ENCODE assay signal across 9 cellular contexts in the genomic region with DNA sequence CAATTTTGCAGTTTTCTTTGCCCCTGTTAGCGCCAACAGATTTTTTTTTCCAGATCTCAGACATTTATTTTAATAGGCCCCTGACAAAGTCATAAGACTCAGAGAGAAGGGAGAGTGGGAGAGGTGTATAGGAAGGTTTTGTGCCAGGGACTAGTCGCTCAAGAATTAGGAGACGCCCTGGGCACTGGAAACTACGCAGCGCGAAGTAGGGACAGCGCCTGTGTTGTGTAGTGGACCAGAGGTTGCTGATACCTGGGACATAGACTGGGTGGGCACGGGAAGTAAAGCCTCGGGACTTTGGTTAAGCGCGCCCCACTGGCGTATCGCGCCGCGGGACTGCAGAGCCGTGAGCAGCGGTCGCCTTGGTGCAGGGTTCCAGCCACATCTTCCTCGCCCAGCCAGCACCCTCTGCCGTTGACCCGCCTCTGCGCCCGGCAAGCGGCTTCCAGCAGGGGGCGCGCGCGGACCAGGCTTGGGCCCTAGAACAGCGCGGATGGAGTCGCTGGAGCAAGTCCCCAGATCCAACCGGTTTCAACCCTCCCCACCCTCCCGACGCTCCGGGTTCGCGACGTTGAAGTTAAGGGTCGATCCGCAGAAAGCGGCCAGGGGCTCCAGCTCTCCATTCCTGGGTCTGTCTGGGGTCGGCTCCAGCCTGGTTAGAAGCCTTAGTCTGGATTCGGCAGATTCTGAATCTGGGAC. TPM values are rescaled to one million over a fixed set of nuclear protein-coding genes. Genes with fewer than 3 reads are reported as not detected.
DNase-seq lines count a peak whose midpoint lies in the region; ATAC-seq and TF ChIP-seq lines count a peak whose summit lies in the region.
"Had no signal": no experiment of that assay in that cellular context is flagged by ENCODE, and none has a peak within 500 bp of the region (broad histone marks: within the 10 kb centered on the region; RNA-seq: fewer than 3 reads in every experiment).

No MANE protein-coding gene starts in this region.

- WGBS in right lobe of liver (ENCODE audit: insufficient coverage, low coverage, low lambda C conversion rate, missing lambda C conversion rate) = 19% methylated on average over 14 of the region's 44 CpGs

- H3K4me1 ChIP-seq in right lobe of liver = peaks cover 0 to 12% (median 5%) of the 10 kb centered on the region in 4 donors

- TF ChIP-seq POLR2A in right lobe of liver (IDR thresholded peaks at IDR 0.05) = no peak

- peak; percentile 96 to 99 (median 98) for TF ChIP-seq CTCF in right lobe of liver (IDR thresholded peaks at IDR 0.05)

- H3K4me3 ChIP-seq in right lobe of liver = peak overlapping the region in 2 of 3 donors; percentile 5 to 33

- H3K9me3 ChIP-seq in right lobe of liver = no peaks in the 10 kb centered on the region

- peak; percentile 86 for DNase-seq in COLO668 (lab: John Stamatoyannopoulos, UW; ENCODE audit: unreplicated experiment)
- peak; percentile 70 for DNase-seq in NCI-H524 treated with DMSO at 0.1 percent for 48 hours (lab: John Stamatoyannopoulos, UW)
- DNase-seq in activated CD4-positive, alpha-beta T cell treated with anti-CD3 and anti-CD28 coated beads, Interleukin-2, amount 50 U/mL, for 4 hours = peak; percentile 75 to 77
- peak; percentile 79 for DNase-seq in dedifferentiated amniotic fluid mesenchymal stem cell (ENCODE audit: extremely low spot score)
- peak; percentile 89 to 90 (median 89) for DNase-seq in right lobe of liver
- peak; percentile 88 for DNase-seq in stimulated activated CD4-positive, alpha-beta T cell treated with anti-CD3 and anti-CD28 coated beads, Interleukin-4, amount 100 ng/mL, for 1 hour

- H3K36me3 ChIP-seq in right lobe of liver = no peaks in the 10 kb centered on the region

- ATAC-seq in HG02798 (IDR thresholded peaks at IDR 0.05; ENCODE audit: poor library complexity, unreplicated experiment) = peak; percentile 68
- ATAC-seq in right lobe of liver = peak; percentile 96 to 99 (median 98)
- no peak for ATAC-seq in HG03571 (IDR thresholded peaks at IDR 0.05; ENCODE audit: unreplicated experiment)

- H3K27me3 ChIP-seq in right lobe of liver = peaks cover 17 to 19% of the 10 kb centered on the region in 2 donors

- intact Hi-C loops in right lobe of liver (cut with DNase I) = loop anchor here in 1 of 2 donors (5.0 kb wide), 1 partner anchor 180 kb away; no protein-coding TSS in a partner anchor

- H3K27ac ChIP-seq in right lobe of liver = no peak overlapping the region

RNA-seq across cellular contexts. Expression of a gene that starts 3.0 kb away (rescaled TPM):
- total RNA-seq in right lobe of liver = under 1 TPM in 1 of 6 experiments, not detected in 5; 0.04 TPM
- total RNA-seq: activated CD8-positive, alpha-beta memory T cell treated with anti-CD3 and anti-CD28 coated beads for 36 hours had no signal

RNA-seq across cellular contexts. Expression of a gene that starts 45.1 kb away (rescaled TPM):
- total RNA-seq in right lobe of liver = 1 to 10 TPM in 2 of 6 experiments, under 1 TPM in 4; 0.35 to 1.6 (median 0.72) TPM
- total RNA-seq: activated CD8-positive, alpha-beta memory T cell treated with anti-CD3 and anti-CD28 coated beads for 36 hours had no signal

RNA-seq across cellular contexts. Expression of a gene that starts 46.1 kb away (rescaled TPM):
- 1 to 10 TPM; 1.5 to 9.9 (median 2.6) TPM for total RNA-seq in right lobe of liver
- total RNA-seq: activated CD8-positive, alpha-beta memory T cell treated with anti-CD3 and anti-CD28 coated beads for 36 hours had no signal
